Comparison of ENCODE assay signal across 10 cellular contexts in the genomic region with DNA sequence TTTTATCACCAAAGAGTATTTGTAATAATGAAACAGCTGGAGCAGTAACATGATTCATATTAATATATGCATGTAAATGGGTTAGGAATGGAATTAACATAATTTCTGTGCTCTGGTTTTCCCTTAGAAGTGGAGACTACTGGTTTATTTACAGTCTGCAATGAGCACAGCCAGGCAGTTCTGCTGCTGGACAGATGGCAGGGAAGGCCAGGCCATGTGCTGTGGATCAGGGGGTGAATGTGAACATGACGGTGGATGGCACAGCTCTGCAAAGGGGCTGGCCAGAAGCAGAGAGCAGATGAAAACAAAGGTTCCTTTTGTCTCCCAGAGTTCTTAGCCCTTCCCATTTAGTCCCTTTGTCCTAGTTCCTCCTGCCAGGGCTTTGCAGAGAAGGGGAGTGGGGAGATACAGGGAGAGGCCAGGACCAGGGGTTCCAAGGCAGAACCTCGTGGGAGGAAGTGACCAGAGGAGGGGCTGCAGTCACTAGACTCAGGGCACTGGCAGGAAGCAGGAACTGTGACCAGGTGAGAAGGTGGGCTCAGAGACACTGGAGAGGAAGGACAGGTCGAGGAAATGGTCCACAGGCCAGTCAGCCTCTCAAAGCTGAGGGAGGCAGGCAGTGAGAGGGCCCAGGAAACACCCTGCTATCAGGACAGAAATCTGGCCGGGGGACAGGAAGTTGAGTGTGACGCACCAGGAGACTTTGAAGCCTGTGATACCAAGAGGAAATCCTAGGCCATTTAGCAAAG.
A peak's percentile ranks its signal among the peaks of the same experiment; 100 is the strongest.
DNase-seq lines count a peak whose midpoint lies in the region; ATAC-seq and TF ChIP-seq lines count a peak whose summit lies in the region.
"Had no signal": no experiment of that assay in that cellular context is flagged by ENCODE, and none has a peak within 500 bp of the region (broad histone marks: within the 10 kb centered on the region; RNA-seq: fewer than 3 reads in every experiment).

No MANE protein-coding gene starts in this region.

- CTCF ChIA-PET in activated CD4-positive, alpha-beta T cell treated with anti-CD3 and anti-CD28 coated beads for 36 hours (lab: Charles Lee): interaction anchor here (0.6 kb wide), 1 partner anchor 90 kb away, joined by 3 read pairs; no protein-coding TSS in a partner anchor

- H3K27me3 ChIP-seq in OCI-LY3 (ENCODE audit: low read depth, low read length): no peaks in the 10 kb centered on the region
- H3K27me3 ChIP-seq in spleen (replicated peaks in 1 of 7): no peaks in the 10 kb centered on the region

- POLR2A ChIA-PET in activated CD4-positive, alpha-beta T cell treated with anti-CD3 and anti-CD28 coated beads for 36 hours (lab: Charles Lee): no interaction called here

- H3K4me3 ChIP-seq in OCI-LY3 (ENCODE audit: low read length) (no peak overlapping the region), fibroblast of pulmonary artery (replicated peaks; ENCODE audit: low read depth, low read length) (no peak overlapping the region), spleen (no peak overlapping the region)

- H3K36me3 ChIP-seq in OCI-LY3 (replicated peaks; ENCODE audit: low read depth, low read length) (no peaks in the 10 kb centered on the region), spleen (no peaks in the 10 kb centered on the region)

- DNase-seq in activated CD4-positive, alpha-beta T cell treated with anti-CD3 and anti-CD28 coated beads for 36 hours: peak; percentile 29
- DNase-seq in activated CD4-positive, alpha-beta T cell treated with anti-CD3 and anti-CD28 coated beads, Interleukin-2, amount 50 U/mL, for 4 hours: no peak
- DNase-seq in fibroblast of pulmonary artery (ENCODE audit: low read depth) (peak; percentile 13), spleen (no peak), immature natural killer cell (no peak)
- DNase-seq in stimulated activated CD8-positive, alpha-beta memory T cell treated with anti-CD3 and anti-CD28 coated beads, Interleukin-4, amount 100 ng/mL, for 48 hours: peak; percentile 24
- no peak for DNase-seq in stimulated activated CD4-positive, alpha-beta T cell treated with anti-CD3 and anti-CD28 coated beads, Interleukin-4, amount 100 ng/mL, for 24 hours
- DNase-seq: activated T-cell treated with anti-CD3 and anti-CD28 coated beads for 4 hours, NCI-H187 treated with DMSO at 0.1 percent for 48 hours had no signal

- no peaks in the 10 kb centered on the region for H4K20me1 ChIP-seq in OCI-LY3 (ENCODE audit: insufficient read depth, low read length)

- peak; percentile 60 for ATAC-seq in activated CD4-positive, alpha-beta T cell treated with anti-CD3 and anti-CD28 coated beads for 36 hours

- H3K79me2 ChIP-seq in OCI-LY3 (ENCODE audit: low read length): no peaks in the 10 kb centered on the region

- no peak overlapping the region for H3K4me2 ChIP-seq in OCI-LY3 (ENCODE audit: low read length)

- peaks cover 12% of the 10 kb centered on the region for H3K4me1 Mint-ChIP-seq in activated CD4-positive, alpha-beta T cell treated with anti-CD3 and anti-CD28 coated beads for 36 hours
- H3K4me1 Mint-ChIP-seq in immature natural killer cell: peaks cover 9 to 15% of the 10 kb centered on the region in 2 donors

- intact Hi-C loops in activated CD4-positive, alpha-beta T cell treated with anti-CD3 and anti-CD28 coated beads for 36 hours (cut with DNase I, micrococcal nuclease): no loop called here
- intact Hi-C loops in spleen (cut with DNase I; ENCODE audit: low total_unique reads): no loop called here

- H3K4me3 Mint-ChIP-seq in activated CD4-positive, alpha-beta T cell treated with anti-CD3 and anti-CD28 coated beads for 36 hours: no peak overlapping the region
- H3K4me3 Mint-ChIP-seq in immature natural killer cell: no peak overlapping the region

- H3K27ac ChIP-seq in OCI-LY3 (ENCODE audit: low read length): no peak overlapping the region
- H3K27ac ChIP-seq in spleen: peak overlapping the region in 1 of 8 donors; percentile 38

- H3K27ac Mint-ChIP-seq in activated CD4-positive, alpha-beta T cell treated with anti-CD3 and anti-CD28 coated beads for 36 hours: no peak overlapping the region
- no peak overlapping the region for H3K27ac Mint-ChIP-seq in immature natural killer cell

- TF ChIP-seq POLR2A in spleen (IDR thresholded peaks at IDR 0.05): no peak

- WGBS in spleen, 5 donors: 28 to 35% (median 34%) methylated on average over 5 of the region's 5 CpGs

- H3K9me3 ChIP-seq in OCI-LY3 (ENCODE audit: insufficient read depth, low read length) (no peaks in the 10 kb centered on the region), spleen (no peaks in the 10 kb centered on the region)

- TF ChIP-seq CTCF in OCI-LY3 (IDR thresholded peaks at IDR 0.05; ENCODE audit: low read depth, low read length) (no peak), fibroblast of pulmonary artery (IDR thresholded peaks at IDR 0.05; ENCODE audit: low read length, missing control alignments) (no peak), spleen (IDR thresholded peaks at IDR 0.05 in 8 of 11, conservative IDR thresholded peaks at IDR 0.05 in 3 of 11) (no peak)

- H3K27me3 Mint-ChIP-seq in activated CD4-positive, alpha-beta T cell treated with anti-CD3 and anti-CD28 coated beads for 36 hours: peaks cover 4% of the 10 kb centered on the region
- no peaks in the 10 kb centered on the region for H3K27me3 Mint-ChIP-seq in immature natural killer cell (ENCODE audit: low read depth in 3 of 3)

- H3K4me1 ChIP-seq in OCI-LY3 (ENCODE audit: low read length): peaks cover 18% of the 10 kb centered on the region
- H3K4me1 ChIP-seq in spleen: peaks cover 0 to 8% (median 0%) of the 10 kb centered on the region in 6 donors

- H2AFZ ChIP-seq in OCI-LY3 (ENCODE audit: low read depth, low read length): peak overlapping the region; percentile 71

- H3K9me3 Mint-ChIP-seq in activated CD4-positive, alpha-beta T cell treated with anti-CD3 and anti-CD28 coated beads for 36 hours (ENCODE audit: low read depth): no peaks in the 10 kb centered on the region
- H3K9me3 Mint-ChIP-seq in immature natural killer cell: no peaks in the 10 kb centered on the region

- no peak overlapping the region for H3K9ac ChIP-seq in OCI-LY3 (ENCODE audit: low read length)

- no peaks in the 10 kb centered on the region for H3K36me3 Mint-ChIP-seq in activated CD4-positive, alpha-beta T cell treated with anti-CD3 and anti-CD28 coated beads for 36 hours (ENCODE audit: low read depth)
- no peaks in the 10 kb centered on the region for H3K36me3 Mint-ChIP-seq in immature natural killer cell

Comparison
In these comparisons a context has a peak if more than half of its experiments do, and no peak if none do; other contexts are left out.
1. DNase-seq: peak in activated CD4-positive, alpha-beta T cell treated with anti-CD3 and anti-CD28 coated beads for 36 hours (single experiment), fibroblast of pulmonary artery (single experiment) and stimulated activated CD8-positive, alpha-beta memory T cell treated with anti-CD3 and anti-CD28 coated beads, Interleukin-4, amount 100 ng/mL, for 48 hours (single experiment); none in activated CD4-positive, alpha-beta T cell treated with anti-CD3 and anti-CD28 coated beads, Interleukin-2, amount 50 U/mL, for 4 hours (0 of 2), stimulated activated CD4-positive, alpha-beta T cell treated with anti-CD3 and anti-CD28 coated beads, Interleukin-4, amount 100 ng/mL, for 24 hours (single experiment), spleen (single experiment) and immature natural killer cell (0 of 3).